ENCODE assay signal across 1 cellular context in genomic region chr5:118987988-118988945, GRCh38.
TF ChIP-seq lines count a peak whose summit lies in the region.

A gene with protein sequence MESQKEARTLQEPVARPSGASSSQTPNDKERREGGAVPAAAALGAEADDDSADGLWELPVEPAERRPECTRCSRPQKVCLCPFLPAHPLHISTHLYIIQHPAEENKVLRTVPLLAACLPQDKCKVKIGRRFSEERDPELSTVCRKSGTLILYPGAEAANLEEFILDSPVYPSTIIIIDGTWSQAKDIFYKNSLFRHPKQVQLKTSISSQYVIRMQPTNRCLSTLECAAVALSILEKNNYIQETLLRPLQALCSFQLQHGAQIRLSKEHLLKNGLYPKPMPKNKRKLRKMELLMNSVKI (minus strand): TSS chr5:118988547. CDS start chr5:118988511, 36 bp downstream.

TF ChIP-seq in HepG2, 621 proteins besides CTCF, POLR2A, EP300 and RAD21 (continued from another document and continues in another):
- TF ChIP-seq ZBTB14 (CRISPR knock-in tag; IDR thresholded peaks at IDR 0.05) (no peak), GRHL1 (CRISPR knock-in tag; conservative IDR thresholded peaks at IDR 0.05) (no peak), ZKSCAN8 (CRISPR knock-in tag; IDR thresholded peaks at IDR 0.05; ENCODE audit: borderline replicate concordance) (0 out of 2 replicates have a peak, but pooled peaks have one; percentile 46), IKZF1 (IDR thresholded peaks at IDR 0.05) (no peak), AGO1 (IDR thresholded peaks at IDR 0.05; ENCODE audit: low read depth, low read length, poor library complexity, severe bottlenecking) (peak; percentile 39), NBN (conservative IDR thresholded peaks at IDR 0.05) (no peak), ZNF367 (CRISPR knock-in tag; IDR thresholded peaks at IDR 0.05; ENCODE audit: borderline replicate concordance) (no peak), CCAR2 (optimal IDR thresholded peaks at IDR 0.05; ENCODE audit: low read depth, low read length) (no peak), ZNF136 (CRISPR knock-in tag; IDR thresholded peaks at IDR 0.05; ENCODE audit: low read depth) (0 out of 2 replicates have a peak, but pooled peaks have one; percentile 34), SIX1 (CRISPR knock-in tag; IDR thresholded peaks at IDR 0.05; ENCODE audit: borderline replicate concordance) (no peak), ZNF446 (CRISPR knock-in tag; IDR thresholded peaks at IDR 0.05) (no peak), GMEB2 (CRISPR knock-in tag; IDR thresholded peaks at IDR 0.05; ENCODE audit: low read depth) (peak; percentile 86), PRDM15 (CRISPR knock-in tag; IDR thresholded peaks at IDR 0.05) (0 out of 2 replicates have a peak, but pooled peaks have one; percentile 18), SIN3A (IDR thresholded peaks at IDR 0.05; ENCODE audit: borderline replicate concordance, low read depth, low read length) (0 out of 2 replicates have a peak, but pooled peaks have one; percentile 13), ZNF33A (CRISPR knock-in tag; IDR thresholded peaks at IDR 0.05; ENCODE audit: borderline replicate concordance) (no peak), FOXA3 (CRISPR knock-in tag; IDR thresholded peaks at IDR 0.05) (no peak; the same call in 1 of the 2 replicates), NPAS2 (CRISPR knock-in tag; IDR thresholded peaks at IDR 0.05; ENCODE audit: borderline replicate concordance) (no peak), SUZ12 (IDR thresholded peaks at IDR 0.05; ENCODE audit: low read depth, low read length) (no peak), ZNF343 (CRISPR knock-in tag; IDR thresholded peaks at IDR 0.05) (peak; percentile 88; the same call in 1 of the 2 replicates), PITX1 (CRISPR knock-in tag; IDR thresholded peaks at IDR 0.05) (no peak), ZNF280D (CRISPR knock-in tag; IDR thresholded peaks at IDR 0.05) (no peak), JUND (CRISPR knock-in tag; IDR thresholded peaks at IDR 0.05) (0 out of 2 replicates have a peak, but pooled peaks have one; percentile 47), PPARG (CRISPR knock-in tag; conservative IDR thresholded peaks at IDR 0.05) (0 out of 2 replicates have a peak, but pooled peaks have one; percentile 45), ZNF7 (CRISPR knock-in tag; IDR thresholded peaks at IDR 0.05) (no peak), ZNF264 (CRISPR knock-in tag; IDR thresholded peaks at IDR 0.05) (peak; percentile 83; the same call in 1 of the 2 replicates), ZNF772 (CRISPR knock-in tag; IDR thresholded peaks at IDR 0.05) (peak; percentile 79)
- TF ChIP-seq, protein P1, sequence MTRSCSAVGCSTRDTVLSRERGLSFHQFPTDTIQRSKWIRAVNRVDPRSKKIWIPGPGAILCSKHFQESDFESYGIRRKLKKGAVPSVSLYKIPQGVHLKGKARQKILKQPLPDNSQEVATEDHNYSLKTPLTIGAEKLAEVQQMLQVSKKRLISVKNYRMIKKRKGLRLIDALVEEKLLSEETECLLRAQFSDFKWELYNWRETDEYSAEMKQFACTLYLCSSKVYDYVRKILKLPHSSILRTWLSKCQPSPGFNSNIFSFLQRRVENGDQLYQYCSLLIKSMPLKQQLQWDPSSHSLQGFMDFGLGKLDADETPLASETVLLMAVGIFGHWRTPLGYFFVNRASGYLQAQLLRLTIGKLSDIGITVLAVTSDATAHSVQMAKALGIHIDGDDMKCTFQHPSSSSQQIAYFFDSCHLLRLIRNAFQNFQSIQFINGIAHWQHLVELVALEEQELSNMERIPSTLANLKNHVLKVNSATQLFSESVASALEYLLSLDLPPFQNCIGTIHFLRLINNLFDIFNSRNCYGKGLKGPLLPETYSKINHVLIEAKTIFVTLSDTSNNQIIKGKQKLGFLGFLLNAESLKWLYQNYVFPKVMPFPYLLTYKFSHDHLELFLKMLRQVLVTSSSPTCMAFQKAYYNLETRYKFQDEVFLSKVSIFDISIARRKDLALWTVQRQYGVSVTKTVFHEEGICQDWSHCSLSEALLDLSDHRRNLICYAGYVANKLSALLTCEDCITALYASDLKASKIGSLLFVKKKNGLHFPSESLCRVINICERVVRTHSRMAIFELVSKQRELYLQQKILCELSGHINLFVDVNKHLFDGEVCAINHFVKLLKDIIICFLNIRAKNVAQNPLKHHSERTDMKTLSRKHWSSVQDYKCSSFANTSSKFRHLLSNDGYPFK (CRISPR knock-in tag; IDR thresholded peaks at IDR 0.05; ENCODE audit: borderline replicate concordance): peak; percentile 99
- TF ChIP-seq, protein P2, sequence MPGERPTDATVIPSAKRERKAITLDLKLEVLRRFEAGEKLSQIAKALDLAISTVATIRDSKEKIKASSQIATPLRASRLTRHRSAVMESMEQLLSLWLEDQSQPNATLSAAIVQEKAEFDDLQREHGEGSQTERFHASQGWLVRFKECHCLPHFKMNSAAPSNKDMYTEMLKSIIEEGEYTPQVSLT (CRISPR knock-in tag; IDR thresholded peaks at IDR 0.05; ENCODE audit: borderline replicate concordance, low read depth): no peak; the same call in 1 of the 2 replicates
- TF ChIP-seq, protein P3, sequence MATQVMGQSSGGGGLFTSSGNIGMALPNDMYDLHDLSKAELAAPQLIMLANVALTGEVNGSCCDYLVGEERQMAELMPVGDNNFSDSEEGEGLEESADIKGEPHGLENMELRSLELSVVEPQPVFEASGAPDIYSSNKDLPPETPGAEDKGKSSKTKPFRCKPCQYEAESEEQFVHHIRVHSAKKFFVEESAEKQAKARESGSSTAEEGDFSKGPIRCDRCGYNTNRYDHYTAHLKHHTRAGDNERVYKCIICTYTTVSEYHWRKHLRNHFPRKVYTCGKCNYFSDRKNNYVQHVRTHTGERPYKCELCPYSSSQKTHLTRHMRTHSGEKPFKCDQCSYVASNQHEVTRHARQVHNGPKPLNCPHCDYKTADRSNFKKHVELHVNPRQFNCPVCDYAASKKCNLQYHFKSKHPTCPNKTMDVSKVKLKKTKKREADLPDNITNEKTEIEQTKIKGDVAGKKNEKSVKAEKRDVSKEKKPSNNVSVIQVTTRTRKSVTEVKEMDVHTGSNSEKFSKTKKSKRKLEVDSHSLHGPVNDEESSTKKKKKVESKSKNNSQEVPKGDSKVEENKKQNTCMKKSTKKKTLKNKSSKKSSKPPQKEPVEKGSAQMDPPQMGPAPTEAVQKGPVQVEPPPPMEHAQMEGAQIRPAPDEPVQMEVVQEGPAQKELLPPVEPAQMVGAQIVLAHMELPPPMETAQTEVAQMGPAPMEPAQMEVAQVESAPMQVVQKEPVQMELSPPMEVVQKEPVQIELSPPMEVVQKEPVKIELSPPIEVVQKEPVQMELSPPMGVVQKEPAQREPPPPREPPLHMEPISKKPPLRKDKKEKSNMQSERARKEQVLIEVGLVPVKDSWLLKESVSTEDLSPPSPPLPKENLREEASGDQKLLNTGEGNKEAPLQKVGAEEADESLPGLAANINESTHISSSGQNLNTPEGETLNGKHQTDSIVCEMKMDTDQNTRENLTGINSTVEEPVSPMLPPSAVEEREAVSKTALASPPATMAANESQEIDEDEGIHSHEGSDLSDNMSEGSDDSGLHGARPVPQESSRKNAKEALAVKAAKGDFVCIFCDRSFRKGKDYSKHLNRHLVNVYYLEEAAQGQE (IDR thresholded peaks at IDR 0.05; ENCODE audit: borderline replicate concordance in 1 of 2, low read depth in 1 of 2, low read length in 2 of 2): no peak; a peak in 1 of 4 replicates
- TF ChIP-seq, protein P4, sequence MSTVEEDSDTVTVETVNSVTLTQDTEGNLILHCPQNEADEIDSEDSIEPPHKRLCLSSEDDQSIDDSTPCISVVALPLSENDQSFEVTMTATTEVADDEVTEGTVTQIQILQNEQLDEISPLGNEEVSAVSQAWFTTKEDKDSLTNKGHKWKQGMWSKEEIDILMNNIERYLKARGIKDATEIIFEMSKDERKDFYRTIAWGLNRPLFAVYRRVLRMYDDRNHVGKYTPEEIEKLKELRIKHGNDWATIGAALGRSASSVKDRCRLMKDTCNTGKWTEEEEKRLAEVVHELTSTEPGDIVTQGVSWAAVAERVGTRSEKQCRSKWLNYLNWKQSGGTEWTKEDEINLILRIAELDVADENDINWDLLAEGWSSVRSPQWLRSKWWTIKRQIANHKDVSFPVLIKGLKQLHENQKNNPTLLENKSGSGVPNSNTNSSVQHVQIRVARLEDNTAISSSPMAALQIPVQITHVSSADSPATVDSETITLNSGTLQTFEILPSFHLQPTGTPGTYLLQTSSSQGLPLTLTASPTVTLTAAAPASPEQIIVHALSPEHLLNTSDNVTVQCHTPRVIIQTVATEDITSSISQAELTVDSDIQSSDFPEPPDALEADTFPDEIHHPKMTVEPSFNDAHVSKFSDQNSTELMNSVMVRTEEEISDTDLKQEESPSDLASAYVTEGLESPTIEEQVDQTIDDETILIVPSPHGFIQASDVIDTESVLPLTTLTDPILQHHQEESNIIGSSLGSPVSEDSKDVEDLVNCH (CRISPR knock-in tag; IDR thresholded peaks at IDR 0.05): no peak
- TF ChIP-seq, protein P5, sequence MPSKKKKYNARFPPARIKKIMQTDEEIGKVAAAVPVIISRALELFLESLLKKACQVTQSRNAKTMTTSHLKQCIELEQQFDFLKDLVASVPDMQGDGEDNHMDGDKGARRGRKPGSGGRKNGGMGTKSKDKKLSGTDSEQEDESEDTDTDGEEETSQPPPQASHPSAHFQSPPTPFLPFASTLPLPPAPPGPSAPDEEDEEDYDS (CRISPR knock-in tag; IDR thresholded peaks at IDR 0.05): peak; percentile 86
